Comparison of ENCODE assay signal across 25 cellular contexts in the genomic region with DNA sequence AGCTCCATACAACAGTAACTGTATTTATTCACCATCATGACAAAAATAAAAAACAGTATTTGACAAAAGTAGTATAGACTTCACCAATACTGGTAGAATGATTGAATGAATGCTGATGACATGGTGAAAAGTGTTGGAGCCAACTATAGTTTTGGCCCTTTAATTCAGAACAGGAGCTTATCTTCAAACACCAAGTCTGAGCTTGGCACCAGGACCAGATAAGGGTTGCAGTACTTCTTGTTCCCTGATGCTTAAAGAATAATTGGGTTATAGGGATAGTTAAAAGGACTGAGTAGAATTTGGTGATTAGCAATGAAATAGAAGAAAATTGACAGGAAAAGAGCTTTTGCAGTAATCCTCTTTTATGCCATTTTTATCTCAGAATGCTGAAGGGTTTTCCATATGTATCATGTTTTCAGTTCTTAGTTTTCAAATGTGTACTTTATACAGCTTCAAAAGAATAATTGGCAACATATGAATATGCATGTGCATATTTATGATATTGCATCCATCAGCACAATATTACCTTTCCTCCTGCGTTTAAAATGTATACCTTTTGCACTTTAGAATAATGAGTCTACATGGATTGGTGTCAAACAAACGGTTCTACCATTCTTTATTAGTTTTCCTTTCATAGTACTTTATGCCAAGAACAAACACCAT.
"Had no signal": no experiment of that assay in that cellular context is flagged by ENCODE, and none has a peak within 500 bp of the region (broad histone marks: within the 10 kb centered on the region; RNA-seq: fewer than 3 reads in every experiment).

No MANE protein-coding gene starts in this region.

- H3K9me3 ChIP-seq: lower lobe of right lung, neutrophil, psoas muscle, suprapubic skin, thoracic aorta, tibial nerve, uterus had no signal

- H3K27me3 ChIP-seq: neural progenitor cell, neutrophil, suprapubic skin, tibial nerve, uterus had no signal

- H3K27ac ChIP-seq: lower lobe of right lung, neural progenitor cell, neutrophil, parathyroid adenoma, psoas muscle, skin epidermis, suprapubic skin, thoracic aorta, tibial nerve, uterus had no signal

- ATAC-seq: lower lobe of right lung; naive thymus-derived CD8-positive, alpha-beta T cell; psoas muscle; sciatic nerve; stimulated activated naive B cell treated with anti-CD40 and anti-IgM and Interleukin-4, amounts not matched to agents 10 μg/mL and 1 μg/mL and 100 μg/mL, for 72 hours; stimulated activated naive CD8-positive, alpha-beta T cell treated with anti-CD3 and anti-CD28 coated beads, Interleukin-15, Interleukin-2, amounts not matched to agents 100 U/mL and 50 U/mL, for 24 hours had no signal

- DNase-seq: hypothalamus; immature natural killer cell; kidney; lower lobe of right lung; mammary epithelial cell; mesenchymal stem cell; naive thymus-derived CD8-positive, alpha-beta T cell; occipital lobe; psoas muscle; stimulated activated CD4-positive, alpha-beta T cell treated with anti-CD3 and anti-CD28 coated beads, Interleukin-12 subunit alpha, Interleukin-12 subunit beta, amount 100 ng/mL, for 4 hours; stimulated activated CD4-positive, alpha-beta T cell treated with anti-CD3 and anti-CD28 coated beads, Interleukin-15, amount 100 ng/mL, for 24 hours; stimulated activated CD4-positive, alpha-beta T cell treated with anti-CD3 and anti-CD28 coated beads, Interleukin-2, amount 100 ng/mL, for 24 hours; stimulated activated CD4-positive, alpha-beta T cell treated with anti-CD3 and anti-CD28 coated beads, Interleukin-4, amount 100 ng/mL, for 1 hour; stimulated activated naive B cell treated with anti-CD40 and anti-IgM and Interleukin-4, amounts not matched to agents 10 μg/mL and 1 μg/mL and 100 μg/mL, for 72 hours; stimulated activated naive CD8-positive, alpha-beta T cell treated with anti-CD3 and anti-CD28 coated beads, Interleukin-15, Interleukin-2, amounts not matched to agents 100 U/mL and 50 U/mL, for 24 hours; uterus had no signal

- H2AFZ ChIP-seq: neural progenitor cell, parathyroid adenoma had no signal

- H3K4me1 ChIP-seq: lower lobe of right lung, neural progenitor cell, parathyroid adenoma, psoas muscle, suprapubic skin, uterus had no signal

- H3K9ac ChIP-seq: neural progenitor cell, parathyroid adenoma had no signal

- H3K4me3 ChIP-seq: lower lobe of right lung, neural progenitor cell, psoas muscle, skin epidermis, suprapubic skin, thoracic aorta, tibial nerve, uterus had no signal

- H3K79me2 ChIP-seq: parathyroid adenoma had no signal

- H3K36me3 ChIP-seq: lower lobe of right lung, neural progenitor cell, neutrophil, suprapubic skin, thoracic aorta, tibial nerve, uterus had no signal

- H3K4me2 ChIP-seq: neural progenitor cell had no signal

- FAIRE-seq: islet of Langerhans, kidney had no signal
